Comparison of ENCODE assay signal across 9 cellular contexts in genomic region chr11:47406896-47407745, GRCh38. TPM values are rescaled to one million over a fixed set of nuclear protein-coding genes. Genes with fewer than 3 reads are reported as not detected.
DNase-seq lines count a peak whose midpoint lies in the region; ATAC-seq and TF ChIP-seq lines count a peak whose summit lies in the region.
"Had no signal": no experiment of that assay in that cellular context is flagged by ENCODE, and none has a peak within 500 bp of the region (broad histone marks: within the 10 kb centered on the region; RNA-seq: fewer than 3 reads in every experiment).

No MANE protein-coding gene starts in this region.

- H3K4me3 ChIP-seq in AG10803 (ENCODE audit: low read length) (peak overlapping the region; percentile 83), MG63 (peak overlapping the region; percentile 56), cardiac fibroblast (replicated peaks in 1 of 2; ENCODE audit: low read depth in 2 of 2, low read length in 2 of 2) (peak overlapping the region; percentile 60 to 64), mucosa of rectum (ENCODE audit: low read length in 2 of 2) (peak overlapping the region; percentile 79 to 96)

- DNase-seq in AG10803 (ENCODE audit: low read depth), result peak; percentile 49
- no peak for DNase-seq in MG63
- peak in 1 of 2 donors; percentile 45 for DNase-seq in cardiac fibroblast (ENCODE audit: low read depth in 2 of 2)
- DNase-seq in NCI-H774 (lab: John Stamatoyannopoulos, UW), result no peak
- DNase-seq in NCI-H128 (lab: John Stamatoyannopoulos, UW; ENCODE audit: unreplicated experiment), result no peak

- H3K4me1 ChIP-seq in mucosa of rectum (ENCODE audit: control insufficient read depth in 2 of 2, insufficient read depth in 2 of 2, low read length in 2 of 2), result peaks cover 17 to 19% of the 10 kb centered on the region in 2 donors

- H3K36me3 ChIP-seq in MG63 (peaks cover 21% of the 10 kb centered on the region), mucosa of rectum (ENCODE audit: control insufficient read depth in 2 of 2, insufficient read depth in 2 of 2, low read length in 2 of 2) (no peaks in the 10 kb centered on the region)

- H3K9ac ChIP-seq in mucosa of rectum (ENCODE audit: low read depth in 1 of 2, low read length in 2 of 2), result peak overlapping the region; percentile 84 to 97

- H3K27ac ChIP-seq in mucosa of rectum (ENCODE audit: low read depth in 2 of 2, low read length in 2 of 2), result peak overlapping the region; percentile 95 to 96

- TF ChIP-seq CTCF in AG10803 (conservative IDR thresholded peaks at IDR 0.05; ENCODE audit: low read length), result peak; percentile 45
- no peak for TF ChIP-seq CTCF in cardiac fibroblast (IDR thresholded peaks at IDR 0.05; ENCODE audit: low read depth, low read length)

- ATAC-seq in GM19463 (IDR thresholded peaks at IDR 0.05; ENCODE audit: unreplicated experiment) (no peak), HG02981 (IDR thresholded peaks at IDR 0.05; ENCODE audit: unreplicated experiment) (no peak)

- H3K27me3 ChIP-seq in MG63 (no peaks in the 10 kb centered on the region), mucosa of rectum (ENCODE audit: control insufficient read depth in 2 of 2, insufficient read depth in 2 of 2, low read length in 2 of 2) (no peaks in the 10 kb centered on the region)

- H3K9me3 ChIP-seq in MG63 (no peaks in the 10 kb centered on the region), mucosa of rectum (ENCODE audit: control insufficient read depth in 2 of 2, low read length in 2 of 2) (no peaks in the 10 kb centered on the region)
- H3K9me3 ChIP-seq: mucosa of descending colon had no signal

RNA-seq across cellular contexts. Expression of gene SLC39A13, which starts 1.3 kb away (rescaled TPM):
- 34.0 and 51.1 TPM in 2 replicates for total RNA-seq in MG63 (2014; rRNA removed; shearing (Covaris generic); ENCODE audit: low replicate concordance)

RNA-seq across cellular contexts. Expression of gene PSMC3, which starts 19.1 kb away (rescaled TPM):
- total RNA-seq in MG63 (2014; rRNA removed; shearing (Covaris generic); ENCODE audit: low replicate concordance), result 147 and 165 TPM in 2 replicates

RNA-seq across cellular contexts. Expression of gene SPI1, which starts 28.8 kb away (rescaled TPM):
- not detected in 2 replicates for total RNA-seq in MG63 (2014; rRNA removed; shearing (Covaris generic); ENCODE audit: low replicate concordance)

RNA-seq across cellular contexts. Expression of gene RAPSN, which starts 41.8 kb away (rescaled TPM):
- 0.16 TPM in 1 of 2 replicates, not detected in the other for total RNA-seq in MG63 (2014; rRNA removed; shearing (Covaris generic); ENCODE audit: low replicate concordance)

RNA-seq across cellular contexts. Expression of gene MYBPC3, which starts 54.6 kb away (rescaled TPM):
- total RNA-seq in MG63 (2014; rRNA removed; shearing (Covaris generic); ENCODE audit: low replicate concordance), result not detected in 2 replicates
